ENCODE assay signal across 8 cellular contexts in the genomic region with DNA sequence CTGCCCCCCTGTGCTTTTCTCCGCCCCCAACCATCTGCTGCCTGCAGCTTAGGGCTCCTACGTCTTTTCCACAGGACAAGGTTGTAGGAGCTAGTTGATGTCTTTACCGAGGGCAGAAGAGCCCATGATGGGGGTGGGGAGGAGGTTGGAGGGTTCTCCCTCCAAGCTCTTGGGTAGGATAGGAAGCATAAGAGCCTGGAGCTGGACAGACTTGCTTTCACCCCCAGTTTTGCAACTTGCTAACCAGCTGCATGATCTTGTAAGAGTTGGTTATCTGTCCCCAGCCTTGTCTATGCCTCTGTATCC. TPM values are rescaled to one million over a fixed set of nuclear protein-coding genes. Genes with fewer than 3 reads are reported as not detected.
DNase-seq lines count a peak whose midpoint lies in the region; ATAC-seq and TF ChIP-seq lines count a peak whose summit lies in the region.

No MANE protein-coding gene starts in this region.

- H3K4me3 ChIP-seq in BE2C (ENCODE audit: low read depth, low read length) (peak overlapping the region; percentile 98), Loucy (ENCODE audit: low read length, poor library complexity, severe bottlenecking) (peak overlapping the region; percentile 95)

- peaks cover 13% of the 10 kb centered on the region for H4K20me1 ChIP-seq in Loucy (ENCODE audit: insufficient read depth, low read length, poor library complexity, severe bottlenecking)

- H3K9me2 ChIP-seq in Loucy (replicated peaks; ENCODE audit: low read depth, low read length): no peaks in the 10 kb centered on the region

- H3K9me3 ChIP-seq in BE2C: no peaks in the 10 kb centered on the region
- H3K9me3 ChIP-seq in Loucy (ENCODE audit: insufficient read depth, low read depth, low read length): no peaks in the 10 kb centered on the region

- TF ChIP-seq CTCF in BE2C (IDR thresholded peaks at IDR 0.05; ENCODE audit: low read depth, low read length): no peak
- TF ChIP-seq CTCF in Loucy (conservative IDR thresholded peaks at IDR 0.05; ENCODE audit: low read length): no peak

- peaks cover 65% of the 10 kb centered on the region for H3K4me1 Mint-ChIP-seq in dendritic cell treated with granulocyte-macrophage colony-stimulating factor and Interleukin-4, amounts not matched to agents 40 ng/mL and 50 ng/mL, for 4 days (ENCODE audit: low read depth)
- H3K4me1 Mint-ChIP-seq in naive thymus-derived CD8-positive, alpha-beta T cell: peaks cover 22 to 54% (median 37%) of the 10 kb centered on the region in 4 donors

- H2AFZ ChIP-seq in Loucy (ENCODE audit: low read length): no peak overlapping the region

- H3K36me3 ChIP-seq in BE2C (peaks cover 63% of the 10 kb centered on the region), Loucy (ENCODE audit: insufficient read depth, low read length) (peaks cover 47% of the 10 kb centered on the region; the same call in 1 of the 2 replicates)

- H3K27ac Mint-ChIP-seq in dendritic cell treated with granulocyte-macrophage colony-stimulating factor and Interleukin-4, amounts not matched to agents 40 ng/mL and 50 ng/mL, for 4 days: peak overlapping the region; percentile 94
- H3K27ac Mint-ChIP-seq in naive thymus-derived CD8-positive, alpha-beta T cell: peak overlapping the region in 9 of 10 donors; percentile 53 to 99 (median 98)

- intact Hi-C loops in dendritic cell treated with granulocyte-macrophage colony-stimulating factor and Interleukin-4, amounts not matched to agents 40 ng/mL and 50 ng/mL, for 4 days (cut with micrococcal nuclease): loop anchor here (1.0 to 5.0 kb wide), 3 partner anchors 13 to 110 kb away; partner anchors contain the start of genes AP2M1, EIF2B5 and PSMD2

- H3K4me2 ChIP-seq in Loucy (ENCODE audit: low read depth, low read length, poor library complexity, severe bottlenecking): peak overlapping the region; percentile 86

- POLR2A ChIA-PET in naive thymus-derived CD8-positive, alpha-beta T cell (lab: Charles Lee): interaction anchor here (1.0 to 3.5 kb wide), 3 partner anchors 13 to 52 kb away, joined by 3 to 29 read pairs (median 4); partner anchors contain the start of gene EIF2B5

- peak overlapping the region; percentile 96 for H3K4me3 Mint-ChIP-seq in dendritic cell treated with granulocyte-macrophage colony-stimulating factor and Interleukin-4, amounts not matched to agents 40 ng/mL and 50 ng/mL, for 4 days
- peak overlapping the region; percentile 94 to 99 (median 97) for H3K4me3 Mint-ChIP-seq in naive thymus-derived CD8-positive, alpha-beta T cell

- H3K27me3 ChIP-seq in BE2C: no peaks in the 10 kb centered on the region
- H3K27me3 ChIP-seq in Loucy (ENCODE audit: insufficient read depth, low read length, poor library complexity, severe bottlenecking): no peaks in the 10 kb centered on the region

- H3K4me1 ChIP-seq in BE2C: peaks cover 5% of the 10 kb centered on the region
- H3K4me1 ChIP-seq in Loucy (ENCODE audit: insufficient read depth, low read length, poor library complexity, severe bottlenecking): peaks cover 19% of the 10 kb centered on the region

- DNase-seq in BE2C (no peak), NCI-H1417 (lab: John Stamatoyannopoulos, UW) (no peak)
- DNase-seq in naive thymus-derived CD8-positive, alpha-beta T cell: no peak

- H3K9ac ChIP-seq in Loucy (ENCODE audit: low read depth, low read length, poor library complexity, severe bottlenecking): peak overlapping the region; percentile 83

- no peaks in the 10 kb centered on the region for H3K9me3 Mint-ChIP-seq in dendritic cell treated with granulocyte-macrophage colony-stimulating factor and Interleukin-4, amounts not matched to agents 40 ng/mL and 50 ng/mL, for 4 days
- H3K9me3 Mint-ChIP-seq in naive thymus-derived CD8-positive, alpha-beta T cell: no peaks in the 10 kb centered on the region

- peaks cover 49% of the 10 kb centered on the region for H3K79me2 ChIP-seq in Loucy (ENCODE audit: insufficient read depth, low read length)

- no peak for ATAC-seq in naive thymus-derived CD8-positive, alpha-beta T cell
- ATAC-seq in GM19395 (IDR thresholded peaks at IDR 0.05; ENCODE audit: unreplicated experiment) (no peak), HG03196 (IDR thresholded peaks at IDR 0.05; ENCODE audit: unreplicated experiment) (no peak), GM19023 (IDR thresholded peaks at IDR 0.05; ENCODE audit: unreplicated experiment) (no peak)

- H3F3A ChIP-seq in Loucy (ENCODE audit: low read depth): no peaks in the 10 kb centered on the region

- peaks cover 97% of the 10 kb centered on the region for H3K36me3 Mint-ChIP-seq in dendritic cell treated with granulocyte-macrophage colony-stimulating factor and Interleukin-4, amounts not matched to agents 40 ng/mL and 50 ng/mL, for 4 days (ENCODE audit: low read depth)
- peaks cover 0 to 65% (median 11%) of the 10 kb centered on the region in 3 donors for H3K36me3 Mint-ChIP-seq in naive thymus-derived CD8-positive, alpha-beta T cell

- no peaks in the 10 kb centered on the region for H3K27me3 Mint-ChIP-seq in dendritic cell treated with granulocyte-macrophage colony-stimulating factor and Interleukin-4, amounts not matched to agents 40 ng/mL and 50 ng/mL, for 4 days
- no peaks in the 10 kb centered on the region for H3K27me3 Mint-ChIP-seq in naive thymus-derived CD8-positive, alpha-beta T cell

RNA-seq across cellular contexts. Expression of gene ABCF3, which starts 0.9 kb away (rescaled TPM):
- 162 TPM for polyA plus RNA-seq in BE2C (2012; ENCODE audit: insufficient read depth, insufficient read length, low read depth)
- total RNA-seq in naive thymus-derived CD8-positive, alpha-beta T cell: 100 to 1,000 TPM; 126 to 128 TPM
- 10 to 100 TPM; 35.2 to 56.3 (median 37.6) TPM for polyA plus RNA-seq in naive thymus-derived CD8-positive, alpha-beta T cell

RNA-seq across cellular contexts. Expression of gene AP2M1, which starts 12.2 kb away (rescaled TPM):
- 1,058 TPM for polyA plus RNA-seq in BE2C (2012; ENCODE audit: insufficient read depth, insufficient read length, low read depth)
- total RNA-seq in naive thymus-derived CD8-positive, alpha-beta T cell: 100 to 1,000 TPM; 181 to 193 TPM
- 100 to 1,000 TPM; 210 to 271 (median 234) TPM for polyA plus RNA-seq in naive thymus-derived CD8-positive, alpha-beta T cell

RNA-seq across cellular contexts. Expression of gene DVL3, which starts 31.7 kb away (rescaled TPM):
- polyA plus RNA-seq in BE2C (2012; ENCODE audit: insufficient read depth, insufficient read length, low read depth): 210 TPM
- 10 to 100 TPM; 44.2 to 50.4 TPM for total RNA-seq in naive thymus-derived CD8-positive, alpha-beta T cell
- 10 to 100 TPM in 1 of 3 donors, 1 to 10 TPM in 2; 3.0 to 10.8 (median 9.1) TPM for polyA plus RNA-seq in naive thymus-derived CD8-positive, alpha-beta T cell

RNA-seq across cellular contexts. Expression of gene VWA5B2, which starts 42.5 kb away (rescaled TPM):
- polyA plus RNA-seq in BE2C (2012; ENCODE audit: insufficient read depth, insufficient read length, low read depth): 17.4 TPM
- total RNA-seq in naive thymus-derived CD8-positive, alpha-beta T cell: under 1 TPM in 1 of 2 experiments, not detected in 1; 0.41 TPM
- polyA plus RNA-seq in naive thymus-derived CD8-positive, alpha-beta T cell: under 1 TPM in 2 of 3 donors, not detected in 1; 0.12 to 0.23 TPM

RNA-seq across cellular contexts. Expression of gene EIF2B5, which starts 51.7 kb away (rescaled TPM):
- polyA plus RNA-seq in BE2C (2012; ENCODE audit: insufficient read depth, insufficient read length, low read depth): 88.5 TPM
- total RNA-seq in naive thymus-derived CD8-positive, alpha-beta T cell: 10 to 100 TPM; 87.2 to 93.5 TPM
- 10 to 100 TPM; 45.8 to 66.6 (median 54.5) TPM for polyA plus RNA-seq in naive thymus-derived CD8-positive, alpha-beta T cell
